15 cellular contexts compared by ENCODE assay signal in genomic region chr9:76433851-76434250, GRCh38. TPM values are rescaled to one million over a fixed set of nuclear protein-coding genes. Genes with fewer than 3 reads are reported as not detected.
DNase-seq lines count a peak whose midpoint lies in the region; ATAC-seq, FAIRE-seq and TF ChIP-seq lines count a peak whose summit lies in the region.
"Had no signal": no experiment of that assay in that cellular context is flagged by ENCODE, and none has a peak within 500 bp of the region (broad histone marks: within the 10 kb centered on the region; RNA-seq: fewer than 3 reads in every experiment).

No MANE protein-coding gene starts in this region.

- no peak overlapping the region for H4K91ac ChIP-seq in IMR-90 (ENCODE audit: insufficient read depth, low read depth, low read length)
- no peak overlapping the region for H4K91ac ChIP-seq in mesenchymal stem cell (ENCODE audit: low read length)
- H4K91ac ChIP-seq in trophoblast cell (ENCODE audit: low read depth, low read length), result no peak overlapping the region

- H3K4me2 ChIP-seq in IMR-90 (ENCODE audit: low read depth, low read length), result peak overlapping the region; percentile 59; the same call in 1 of the 2 replicates
- H3K4me2 ChIP-seq in K562 (ENCODE audit: insufficient read depth, low read length), result no peak overlapping the region
- H3K4me2 ChIP-seq in mesenchymal stem cell (ENCODE audit: low read length, poor library complexity, severe bottlenecking), result peak overlapping the region; percentile 13
- no peak overlapping the region for H3K4me2 ChIP-seq in trophoblast cell (ENCODE audit: low read length)

- no peak overlapping the region for H4K5ac ChIP-seq in IMR-90 (ENCODE audit: low read depth, low read length)

- H3K79me2 ChIP-seq in K562 (ENCODE audit: control insufficient read depth, insufficient read depth, low read length), result no peaks in the 10 kb centered on the region
- no peaks in the 10 kb centered on the region for H3K79me2 ChIP-seq in trophoblast cell (ENCODE audit: control insufficient read depth, insufficient read depth, low read length, poor library complexity)

- intact Hi-C loops in IMR-90 (cut with micrococcal nuclease), result no loop called here
- intact Hi-C loops in K562 (cut with micrococcal nuclease), result no loop called here
- intact Hi-C loops in Right ventricle myocardium superior (cut with DNase I), result no loop called here

- H2BK15ac ChIP-seq in IMR-90 (ENCODE audit: low read depth, low read length), result no peak overlapping the region
- no peak overlapping the region for H2BK15ac ChIP-seq in mesenchymal stem cell (ENCODE audit: low read depth, poor library complexity, severe bottlenecking)

- H4K20me1 ChIP-seq in IMR-90 (ENCODE audit: insufficient read depth, low read length) (no peaks in the 10 kb centered on the region), K562 (replicated peaks; ENCODE audit: control insufficient read depth, insufficient read depth, low read length) (no peaks in the 10 kb centered on the region)

- no peak overlapping the region for H3K23ac ChIP-seq in IMR-90 (ENCODE audit: low read depth, low read length)
- no peak overlapping the region for H3K23ac ChIP-seq in mesenchymal stem cell (ENCODE audit: low read length in 2 of 2)
- H3K23ac ChIP-seq in trophoblast cell (ENCODE audit: low read length), result no peak overlapping the region

- H3K79me1 ChIP-seq in IMR-90 (ENCODE audit: low read depth in 1 of 2, low read length in 2 of 2), result no peaks in the 10 kb centered on the region
- H3K79me1 ChIP-seq in mesenchymal stem cell (replicated peaks; ENCODE audit: low read length, poor library complexity, severe bottlenecking), result no peaks in the 10 kb centered on the region
- H3K79me1 ChIP-seq in trophoblast cell (ENCODE audit: low read length), result no peaks in the 10 kb centered on the region

- TF ChIP-seq EP300 in K562 (IDR thresholded peaks at IDR 0.05; ENCODE audit: low read length), result no peak

- H2AFZ ChIP-seq in IMR-90 (replicated peaks; ENCODE audit: low read length, poor library complexity) (no peak overlapping the region), K562 (ENCODE audit: low read depth, low read length) (no peak overlapping the region), mesenchymal stem cell (ENCODE audit: low read depth, low read length) (no peak overlapping the region), trophoblast cell (ENCODE audit: insufficient read depth, low read length, poor library complexity) (no peak overlapping the region)

- no CpG with 5 or more reads among the region's 3 CpGs for WGBS in IMR-90 (ENCODE audit: extremely low coverage in 2 of 2, insufficient read length in 1 of 2), 2 experiments
- WGBS in K562 (ENCODE audit: insufficient coverage, low coverage, missing lambda C conversion rate), result 0% methylated on average over 3 of the region's 3 CpGs
- WGBS in mesenchymal stem cell, result no CpG with 5 or more reads among the region's 3 CpGs
- WGBS in trophoblast cell (ENCODE audit: extremely low coverage, insufficient coverage, insufficient read length), result no CpG with 5 or more reads among the region's 3 CpGs

- POLR2A ChIA-PET in IMR-90 (lab: Charles Lee; ENCODE audit: unreplicated experiment), result no interaction called here
- POLR2A ChIA-PET in K562 (lab: Yijun Ruan, JAX), result interaction anchor here (0.6 kb wide), 1 partner anchor 59 kb away, joined by 3 read pairs; no protein-coding TSS in a partner anchor

- dilution Hi-C loops in IMR-90 (cut with HindIII; ENCODE audit: low sequenced_read_pairs, unreplicated experiment), result no loop called here

- H2BK5ac ChIP-seq in IMR-90 (ENCODE audit: low read depth, low read length, poor library complexity, severe bottlenecking) (no peak overlapping the region), mesenchymal stem cell (ENCODE audit: low read depth, low read length, poor library complexity, severe bottlenecking) (no peak overlapping the region), trophoblast cell (ENCODE audit: low read depth, low read length, poor library complexity) (no peak overlapping the region)

- ATAC-seq in IMR-90 (ENCODE audit: low read depth), result peak; percentile 94
- no peak for ATAC-seq in K562
- ATAC-seq in Right ventricle myocardium superior (ENCODE audit: poor library complexity), result no peak

- H3K27me3 ChIP-seq in IMR-90 (ENCODE audit: control insufficient read depth, insufficient read depth, low read length) (no peaks in the 10 kb centered on the region), K562 (ENCODE audit: control insufficient read depth in 2 of 2, insufficient read depth in 2 of 2, low read length in 2 of 2) (peaks cover 0 to 7% of the 10 kb centered on the region in 2 experiments; a peak in 2 of 5 replicates), mesenchymal stem cell (ENCODE audit: control insufficient read depth in 1 of 2, insufficient read depth in 1 of 2, low read length in 2 of 2) (no peaks in the 10 kb centered on the region), trophoblast cell (ENCODE audit: insufficient read depth, low read length) (no peaks in the 10 kb centered on the region)
- H3K27me3 ChIP-seq: Peyer's patch had no signal

- H2AK5ac ChIP-seq in IMR-90 (ENCODE audit: low read depth, low read length) (no peak overlapping the region), mesenchymal stem cell (ENCODE audit: low read length, severe bottlenecking) (no peak overlapping the region), trophoblast cell (ENCODE audit: low read length) (no peak overlapping the region)

- H3K9me1 ChIP-seq in IMR-90 (ENCODE audit: insufficient read depth, low read length) (no peaks in the 10 kb centered on the region), K562 (ENCODE audit: control insufficient read depth, insufficient read depth, low read length) (no peaks in the 10 kb centered on the region)

- in situ Hi-C loops in IMR-90 (cut with MboI; ENCODE audit: low sequenced_read_pairs), result no loop called here
- in situ Hi-C loops in K562 (cut with MboI), result no loop called here

- H4K8ac ChIP-seq in IMR-90 (ENCODE audit: low read depth in 2 of 2, low read length in 2 of 2) (no peak overlapping the region), mesenchymal stem cell (ENCODE audit: low read length) (no peak overlapping the region), trophoblast cell (ENCODE audit: low read depth, low read length) (no peak overlapping the region)

- CTCF ChIA-PET in IMR-90 (lab: Yijun Ruan, JAX) (interaction anchor here (1.2 kb wide), 1 partner anchor 225 kb away, joined by 3 read pairs; no protein-coding TSS in a partner anchor), K562 (lab: Yijun Ruan, JAX; ENCODE audit: low intra/inter-chr PET ratio) (no interaction called here)

- no peak overlapping the region for H2BK20ac ChIP-seq in IMR-90 (ENCODE audit: low read depth, low read length)

- H3K27ac ChIP-seq in IMR-90 (ENCODE audit: insufficient read depth, low read length), result no peak overlapping the region
- no peak overlapping the region for H3K27ac ChIP-seq in K562 (ENCODE audit: extremely low read depth, low read depth, low read length)
- peak overlapping the region; percentile 68 for H3K27ac ChIP-seq in mesenchymal stem cell (ENCODE audit: low read length, poor library complexity, severe bottlenecking)
- H3K27ac ChIP-seq in trophoblast cell (ENCODE audit: low read depth, low read length), result no peak overlapping the region
- H3K27ac ChIP-seq: left ventricle myocardium inferior, Peyer's patch had no signal

- TF ChIP-seq POLR2A in IMR-90 (IDR thresholded peaks at IDR 0.05; ENCODE audit: low read depth, low read length), result no peak
- TF ChIP-seq POLR2A in K562 (conservative IDR thresholded peaks at IDR 0.05), result no peak

- TF ChIP-seq CTCF in IMR-90 (conservative IDR thresholded peaks at IDR 0.05; ENCODE audit: low read depth, low read length), result no peak
- TF ChIP-seq CTCF in K562 (IDR thresholded peaks at IDR 0.05 in 2 of 3, conservative IDR thresholded peaks at IDR 0.05 in 1 of 3; ENCODE audit: insufficient read depth in 2 of 3, low read depth in 1 of 3, low read length in 3 of 3), result no peak

- no peak overlapping the region for H3K18ac ChIP-seq in IMR-90 (ENCODE audit: low read depth, low read length)
- no peak overlapping the region for H3K18ac ChIP-seq in mesenchymal stem cell (ENCODE audit: low read depth in 1 of 2, low read length in 2 of 2)
- no peak overlapping the region for H3K18ac ChIP-seq in trophoblast cell (ENCODE audit: low read length)

- peaks cover 4% of the 10 kb centered on the region for H3K4me1 ChIP-seq in IMR-90 (ENCODE audit: control insufficient read depth, insufficient read depth, low read length)
- no peaks in the 10 kb centered on the region for H3K4me1 ChIP-seq in K562 (replicated peaks in 1 of 2; ENCODE audit: control insufficient read depth in 2 of 2, insufficient read depth in 2 of 2, low read length in 2 of 2)
- peaks cover 12% of the 10 kb centered on the region for H3K4me1 ChIP-seq in mesenchymal stem cell (ENCODE audit: control insufficient read depth, insufficient read depth, low read depth, low read length)
- peaks cover 0 to 4% of the 10 kb centered on the region in 2 experiments for H3K4me1 ChIP-seq in trophoblast cell (ENCODE audit: control insufficient read depth in 1 of 2, insufficient read depth in 2 of 2, low read length in 2 of 2)
- H3K4me1 ChIP-seq: left ventricle myocardium inferior, Peyer's patch had no signal

- TF ChIP-seq RAD21 in IMR-90 (IDR thresholded peaks at IDR 0.05; ENCODE audit: low read length) (no peak), K562 (CRISPR knock-in tag; conservative IDR thresholded peaks at IDR 0.05 in 1 of 2, IDR thresholded peaks at IDR 0.05 in 1 of 2) (no peak)

- no peak overlapping the region for H4K12ac ChIP-seq in trophoblast cell (ENCODE audit: low read depth, low read length)

- no peak for FAIRE-seq in K562 (lab: Jason Lieb, UNC)
- FAIRE-seq: GM12892 had no signal

- DNase-seq in ELR (ENCODE audit: low read depth), result peak; percentile 71
- DNase-seq in IMR-90, result peak; percentile 83
- no peak for DNase-seq in K562 (ENCODE audit: extremely low read depth in 1 of 4, low spot score in 3 of 4)
- peak; percentile 26 for DNase-seq in mesenchymal stem cell
- no peak for DNase-seq in trophoblast cell
- no peak for DNase-seq in dermis blood vessel endothelial cell
- DNase-seq in Right ventricle myocardium superior, result no peak
- DNase-seq: amygdala; CD4-positive, CD25-positive, alpha-beta regulatory T cell; cortex of kidney; left ventricle myocardium inferior; NCI-H1930; NCI-H69; Peyer's patch had no signal

- H3K9me3 ChIP-seq in IMR-90 (ENCODE audit: control insufficient read depth, insufficient read depth, low read length) (no peaks in the 10 kb centered on the region), K562 (replicated peaks; ENCODE audit: control insufficient read depth, insufficient read depth, low read depth, low read length) (no peaks in the 10 kb centered on the region), mesenchymal stem cell (ENCODE audit: control insufficient read depth, low read length) (no peaks in the 10 kb centered on the region), trophoblast cell (ENCODE audit: insufficient read depth, low read depth, low read length) (no peaks in the 10 kb centered on the region)
- H3K9me3 ChIP-seq: left ventricle myocardium inferior, Peyer's patch had no signal

- no peak overlapping the region for H3K4me3 ChIP-seq in IMR-90 (ENCODE audit: insufficient read depth, low read depth, low read length)
- no peak overlapping the region for H3K4me3 ChIP-seq in K562
- H3K4me3 ChIP-seq in mesenchymal stem cell (ENCODE audit: insufficient read depth in 1 of 2, low read depth in 1 of 2, low read length in 2 of 2), result no peak overlapping the region
- H3K4me3 ChIP-seq in trophoblast cell (ENCODE audit: low read depth, low read length), result no peak overlapping the region
- H3K4me3 ChIP-seq: left ventricle myocardium inferior, Peyer's patch had no signal

- no peak overlapping the region for H3K4ac ChIP-seq in IMR-90 (ENCODE audit: low read depth, low read length)
- no peak overlapping the region for H3K4ac ChIP-seq in mesenchymal stem cell (ENCODE audit: low read depth in 1 of 2, low read length in 2 of 2)
- no peak overlapping the region for H3K4ac ChIP-seq in trophoblast cell (ENCODE audit: low read depth, low read length)

- BruUV-seq in IMR-90 (replicated peaks; lab: Mats Ljungman, UMichigan) (no TSS peak), K562 (replicated peaks; lab: Mats Ljungman, UMichigan) (no TSS peak)

- H3K14ac ChIP-seq in IMR-90 (replicated peaks; ENCODE audit: low read depth, low read length) (no peak overlapping the region), mesenchymal stem cell (ENCODE audit: low read length in 2 of 2) (no peak overlapping the region), trophoblast cell (ENCODE audit: low read length) (no peak overlapping the region)

- H2BK12ac ChIP-seq in mesenchymal stem cell (ENCODE audit: low read length in 2 of 2) (no peak overlapping the region), trophoblast cell (ENCODE audit: low read length) (no peak overlapping the region)

- H2AK9ac ChIP-seq in IMR-90 (replicated peaks; ENCODE audit: low read depth, low read length, poor library complexity), result no peak overlapping the region

- H2BK120ac ChIP-seq in IMR-90 (ENCODE audit: low read depth, low read length), result no peak overlapping the region
- no peak overlapping the region for H2BK120ac ChIP-seq in mesenchymal stem cell (ENCODE audit: low read depth, low read length)
- H2BK120ac ChIP-seq in trophoblast cell (ENCODE audit: insufficient read depth, low read length, poor library complexity), result no peak overlapping the region

- H3K36me3 ChIP-seq in IMR-90 (ENCODE audit: control insufficient read depth, insufficient read depth, low read length) (no peaks in the 10 kb centered on the region), K562 (ENCODE audit: control insufficient read depth, insufficient read depth, low read length) (no peaks in the 10 kb centered on the region), mesenchymal stem cell (ENCODE audit: control insufficient read depth in 1 of 2, insufficient read depth in 2 of 2, low read depth in 1 of 2, low read length in 2 of 2) (no peaks in the 10 kb centered on the region), trophoblast cell (ENCODE audit: control insufficient read depth in 1 of 2, insufficient read depth in 2 of 2, low read length in 2 of 2) (no peaks in the 10 kb centered on the region)
- H3K36me3 ChIP-seq: left ventricle myocardium inferior, Peyer's patch had no signal

- H3K56ac ChIP-seq in IMR-90 (ENCODE audit: extremely low read depth, insufficient read depth, low read length), result no peak overlapping the region

- H3K9ac ChIP-seq in IMR-90 (ENCODE audit: low read depth, low read length) (no peak overlapping the region), K562 (ENCODE audit: insufficient read depth in 1 of 2, low read depth in 2 of 2, low read length in 2 of 2) (no peak overlapping the region), mesenchymal stem cell (ENCODE audit: low read length) (no peak overlapping the region), trophoblast cell (ENCODE audit: low read length) (no peak overlapping the region)

RNA-seq across cellular contexts. Expression of gene GCNT1, which starts 25.1 kb away (rescaled TPM):
- total RNA-seq in IMR-90 (2012; rRNA removed), result 10.0 and 46.6 TPM in 2 replicates
- polyA plus RNA-seq in IMR-90 (2012; rRNA removed), result 9.3 and 12.5 TPM in 2 replicates
- 2.9 and 4.5 TPM in 2 replicates for polyA plus RNA-seq in IMR-90 (2012; cell fraction: cytosol; rRNA removed)
- 1.8 and 7.6 TPM in 2 replicates for polyA plus RNA-seq in IMR-90 (2012; cell fraction: nucleus; rRNA removed; ENCODE audit: low replicate concordance)
- 0.12 and 0.67 TPM in 2 replicates for total RNA-seq in K562 (2011; cell fraction: chromatin; rRNA removed; ENCODE audit: low replicate concordance)
- total RNA-seq in K562 (2011; cell fraction: nucleolus; rRNA removed), result not detected in 2 replicates
- 0.07 TPM in 1 of 2 replicates, not detected in the other for total RNA-seq in K562 (2011; cell fraction: nucleoplasm; rRNA removed)
- total RNA-seq in K562 (2014; rRNA removed), result 0.04 and 0.05 TPM in 2 replicates
- 0.18 and 0.26 TPM in 2 replicates for total RNA-seq in K562 (2014; rRNA removed; fragmentation: Illumina TruSeq; extraction: Trizol)
- total RNA-seq in K562 (2015; rRNA removed; fragmentation: Illumina TruSeq; extraction: Trizol), result 0.11 TPM in 2 replicates
- total RNA-seq in K562 (2021), result 0.11 and 0.42 TPM in 2 replicates
- 0.07 and 0.71 TPM in 2 replicates for polyA plus RNA-seq in K562 (2011; rRNA removed)
- polyA plus RNA-seq in K562 (2011; cell fraction: cytosol; rRNA removed), result 0.06 and 0.27 TPM in 2 replicates
- polyA plus RNA-seq in K562 (2011; cell fraction: nucleus; rRNA removed), result 0.15 and 0.43 TPM in 2 replicates
- polyA plus RNA-seq in K562 (2012), result 0.62 and 0.65 TPM in 2 replicates
- polyA plus RNA-seq in K562 (2014; fragmentation: Illumina TruSeq; extraction: Trizol), result 0.06 and 0.10 TPM in 2 replicates
- polyA plus RNA-seq in K562 (2014; fragmentation: Nextera tagmentation; extraction: Ambion mirVana), result under 1 TPM; 0.01 to 0.07 TPM
- polyA plus RNA-seq in K562 (2014; rRNA removed), result 0.04 and 0.07 TPM in 2 replicates
- polyA minus RNA-seq in K562 (2011; rRNA and poly(A)+ RNA removed), result 0.54 and 1.2 TPM in 2 replicates
- polyA minus RNA-seq in K562 (2011; cell fraction: cytosol; rRNA and poly(A)+ RNA removed), result 0.10 TPM in 1 of 2 replicates, not detected in the other
- polyA minus RNA-seq in K562 (2011; cell fraction: nucleus; rRNA and poly(A)+ RNA removed), result 0.22 TPM in 1 of 2 replicates, not detected in the other
- 2.9 TPM for polyA plus RNA-seq in mesenchymal stem cell (2013, experiment 1 of 2)
- polyA plus RNA-seq in mesenchymal stem cell (2013, experiment 2 of 2), result 1.8 TPM
- 40.5 and 40.6 TPM in 2 replicates for polyA plus RNA-seq in trophoblast cell (2013)
- 9.9 and 31.2 TPM in 2 replicates for total RNA-seq in dermis blood vessel endothelial cell
- total RNA-seq in Right ventricle myocardium superior, result 3.0 TPM

RNA-seq across cellular contexts. Expression of gene RFK, which starts 39.6 kb away (rescaled TPM):
- total RNA-seq in IMR-90 (2012; rRNA removed) (13.8 and 29.2 TPM in 2 replicates), K562 (2014; rRNA removed) (12.4 and 16.4 TPM in 2 replicates), K562 (2014; rRNA removed; fragmentation: Illumina TruSeq; extraction: Trizol) (26.5 and 27.2 TPM in 2 replicates), K562 (2015; rRNA removed; fragmentation: Illumina TruSeq; extraction: Trizol) (19.0 and 22.2 TPM in 2 replicates), K562 (2021) (14.8 and 20.1 TPM in 2 replicates), dermis blood vessel endothelial cell (70.4 and 80.8 TPM in 2 replicates), Right ventricle myocardium superior (24.4 TPM)
- polyA plus RNA-seq in IMR-90 (2012; rRNA removed) (8.8 and 10.3 TPM in 2 replicates), K562 (2011; rRNA removed) (49.3 and 51.1 TPM in 2 replicates), K562 (2014; fragmentation: Illumina TruSeq; extraction: Trizol) (23.1 and 28.1 TPM in 2 replicates), K562 (2014; fragmentation: Nextera tagmentation; extraction: Ambion mirVana) (1 to 10 TPM; 3.8 to 7.0 TPM), K562 (2014; rRNA removed) (12.9 and 17.3 TPM in 2 replicates)
- 5.1 and 7.3 TPM in 2 replicates for polyA plus RNA-seq in IMR-90 (2012; cell fraction: cytosol; rRNA removed)
- 2.7 and 3.2 TPM in 2 replicates for polyA plus RNA-seq in IMR-90 (2012; cell fraction: nucleus; rRNA removed; ENCODE audit: low replicate concordance)
- 3.3 and 9.3 TPM in 2 replicates for total RNA-seq in K562 (2011; cell fraction: chromatin; rRNA removed; ENCODE audit: low replicate concordance)
- total RNA-seq in K562 (2011; cell fraction: nucleolus; rRNA removed), result 3.6 and 4.0 TPM in 2 replicates
- 8.3 and 10.5 TPM in 2 replicates for total RNA-seq in K562 (2011; cell fraction: nucleoplasm; rRNA removed)
- polyA plus RNA-seq in K562 (2011; cell fraction: cytosol; rRNA removed), result 15.3 and 17.2 TPM in 2 replicates
- 2.8 and 6.1 TPM in 2 replicates for polyA plus RNA-seq in K562 (2011; cell fraction: nucleus; rRNA removed)
- polyA plus RNA-seq in K562 (2012), result 17.4 and 25.5 TPM in 2 replicates
- polyA minus RNA-seq in K562 (2011; rRNA and poly(A)+ RNA removed), result 24.4 and 47.3 TPM in 2 replicates
- 11.2 and 16.2 TPM in 2 replicates for polyA minus RNA-seq in K562 (2011; cell fraction: cytosol; rRNA and poly(A)+ RNA removed)
- 3.2 and 8.6 TPM in 2 replicates for polyA minus RNA-seq in K562 (2011; cell fraction: nucleus; rRNA and poly(A)+ RNA removed)
- 14.9 TPM for polyA plus RNA-seq in mesenchymal stem cell (2013, experiment 1 of 2)
- 17.0 TPM for polyA plus RNA-seq in mesenchymal stem cell (2013, experiment 2 of 2)
- 90.5 and 91.8 TPM in 2 replicates for polyA plus RNA-seq in trophoblast cell (2013)

Comparison
In these comparisons a context has a peak if more than half of its experiments do, and no peak if none do; other contexts are left out.
1. DNase-seq: peak in ELR (single experiment), IMR-90 (single experiment) and mesenchymal stem cell (single experiment); none in K562 (0 of 4), trophoblast cell (0 of 2), dermis blood vessel endothelial cell (single experiment) and Right ventricle myocardium superior (single experiment).
2. H3K4me2 ChIP-seq: peak in IMR-90 (single experiment) and mesenchymal stem cell (single experiment); none in K562 (single experiment) and trophoblast cell (single experiment).